Comparison of ENCODE assay signal across 9 cellular contexts in genomic region chr9:79623799-79624721, GRCh38. TPM values are rescaled to one million over a fixed set of nuclear protein-coding genes. Genes with fewer than 3 reads are reported as not detected.
DNase-seq lines count a peak whose midpoint lies in the region; ATAC-seq and TF ChIP-seq lines count a peak whose summit lies in the region.
"Had no signal": no experiment of that assay in that cellular context is flagged by ENCODE, and none has a peak within 500 bp of the region (broad histone marks: within the 10 kb centered on the region; RNA-seq: fewer than 3 reads in every experiment).

No MANE protein-coding gene starts in this region.

- H3K4me3 ChIP-seq in naive thymus-derived CD4-positive, alpha-beta T cell (ENCODE audit: low read length) = peak overlapping the region; percentile 22

- H3K36me3 Mint-ChIP-seq in CD4-positive, alpha-beta T cell (ENCODE audit: low read depth) = peaks cover 21% of the 10 kb centered on the region
- H3K36me3 Mint-ChIP-seq in central memory CD8-positive, alpha-beta T cell (ENCODE audit: insufficient read depth) = peaks cover 14% of the 10 kb centered on the region
- peaks cover 8 to 24% (median 12%) of the 10 kb centered on the region in 5 donors for H3K36me3 Mint-ChIP-seq in naive thymus-derived CD4-positive, alpha-beta T cell

- no peaks in the 10 kb centered on the region for H3K27me3 ChIP-seq in CD4-positive, alpha-beta T cell (ENCODE audit: control insufficient read depth, insufficient read depth, low read length)
- H3K27me3 ChIP-seq in naive thymus-derived CD4-positive, alpha-beta T cell (ENCODE audit: control insufficient read depth in 2 of 2, insufficient read depth in 2 of 2, low read length in 2 of 2) = no peaks in the 10 kb centered on the region

- intact Hi-C loops in CD4-positive, alpha-beta T cell (cut with DNase I, micrococcal nuclease) = no loop called here
- intact Hi-C loops in naive thymus-derived CD4-positive, alpha-beta T cell (cut with micrococcal nuclease) = loop anchor here (2.0 to 10.0 kb wide), 5 partner anchors 13 to 61 kb away; partner anchors contain the start of gene TLE4 (in 1 of the 2)

- H3K4me1 Mint-ChIP-seq in CD4-positive, alpha-beta T cell (ENCODE audit: low read depth) = peaks cover 72% of the 10 kb centered on the region
- peaks cover 68% of the 10 kb centered on the region for H3K4me1 Mint-ChIP-seq in central memory CD8-positive, alpha-beta T cell
- peaks cover 16 to 68% (median 67%) of the 10 kb centered on the region in 7 donors for H3K4me1 Mint-ChIP-seq in naive thymus-derived CD4-positive, alpha-beta T cell

- DNase-seq in CD4-positive, alpha-beta T cell = peak in 4 of 10 experiments; percentile 1 to 7 (median 4)
- DNase-seq in RPMI8226 (peak; percentile 23), NCI-H524 (lab: John Stamatoyannopoulos, UW) (no peak), NCI-H1930 (lab: John Stamatoyannopoulos, UW) (no peak)
- peak; percentile 21 to 38 for DNase-seq in central memory CD8-positive, alpha-beta T cell (ENCODE audit: low spot score in 2 of 2)
- DNase-seq in naive thymus-derived CD4-positive, alpha-beta T cell = peak in 3 of 9 donors; percentile 5 to 26 (median 8)

- H3K4me1 ChIP-seq in naive thymus-derived CD4-positive, alpha-beta T cell (ENCODE audit: control insufficient read depth in 2 of 2, insufficient read depth in 2 of 2, low read length in 2 of 2) = peaks cover 10 to 11% of the 10 kb centered on the region in 2 donors

- peak; percentile 77 for ATAC-seq in CD4-positive, alpha-beta T cell (ENCODE audit: poor library complexity)
- ATAC-seq in GM19035 (IDR thresholded peaks at IDR 0.05; ENCODE audit: unreplicated experiment) = peak; percentile 93
- ATAC-seq in HG03066 (IDR thresholded peaks at IDR 0.05; ENCODE audit: low read depth, unreplicated experiment) = peak; percentile 94
- peak; percentile 96 for ATAC-seq in central memory CD8-positive, alpha-beta T cell (replicated peaks; ENCODE audit: extremely low read depth, poor library complexity, severe bottlenecking)
- peak; percentile 89 for ATAC-seq in naive thymus-derived CD4-positive, alpha-beta T cell
- ATAC-seq: HCT116 had no signal

- H3K27ac ChIP-seq in CD4-positive, alpha-beta T cell (ENCODE audit: low read depth, low read length) = no peak overlapping the region
- H3K27ac ChIP-seq in naive thymus-derived CD4-positive, alpha-beta T cell (ENCODE audit: low read depth, low read length) = no peak overlapping the region

- no peaks in the 10 kb centered on the region for H3K36me3 ChIP-seq in naive thymus-derived CD4-positive, alpha-beta T cell (ENCODE audit: control insufficient read depth in 2 of 3, insufficient read depth in 3 of 3, low read length in 3 of 3)

- peak overlapping the region; percentile 25 for H3K27ac Mint-ChIP-seq in CD4-positive, alpha-beta T cell
- peak overlapping the region; percentile 77 for H3K27ac Mint-ChIP-seq in central memory CD8-positive, alpha-beta T cell (ENCODE audit: low read depth)
- peak overlapping the region; percentile 8 to 89 (median 29) for H3K27ac Mint-ChIP-seq in naive thymus-derived CD4-positive, alpha-beta T cell

- no peaks in the 10 kb centered on the region for H3K9me3 Mint-ChIP-seq in CD4-positive, alpha-beta T cell
- H3K9me3 Mint-ChIP-seq in central memory CD8-positive, alpha-beta T cell = no peaks in the 10 kb centered on the region
- peaks cover 0 to 4% (median 0%) of the 10 kb centered on the region in 11 donors for H3K9me3 Mint-ChIP-seq in naive thymus-derived CD4-positive, alpha-beta T cell

- CTCF ChIA-PET in CD4-positive, alpha-beta T cell (lab: Charles Lee) = interaction anchor here (0.7 to 1.3 kb wide), 3 partner anchors 48 to 64 kb away, joined by 3 to 5 read pairs (median 4); no protein-coding TSS in a partner anchor
- CTCF ChIA-PET in naive thymus-derived CD4-positive, alpha-beta T cell (lab: Charles Lee) = no interaction called here

- POLR2A ChIA-PET in CD4-positive, alpha-beta T cell (lab: Charles Lee) = interaction anchor here (0.6 to 3.0 kb wide), 5 partner anchors 9 to 52 kb away, joined by 3 to 29 read pairs (median 5); partner anchors contain the start of gene TLE4
- POLR2A ChIA-PET in naive thymus-derived CD4-positive, alpha-beta T cell (lab: Charles Lee) = interaction anchor here (0.8 to 1.0 kb wide), 2 partner anchors 41 to 52 kb away, joined by 3 to 5 read pairs; partner anchors contain the start of gene TLE4

- no peaks in the 10 kb centered on the region for H3K27me3 Mint-ChIP-seq in CD4-positive, alpha-beta T cell
- H3K27me3 Mint-ChIP-seq in central memory CD8-positive, alpha-beta T cell = no peaks in the 10 kb centered on the region
- H3K27me3 Mint-ChIP-seq in naive thymus-derived CD4-positive, alpha-beta T cell = no peaks in the 10 kb centered on the region

- H3K4me3 Mint-ChIP-seq in CD4-positive, alpha-beta T cell = peak overlapping the region; percentile 66
- peak overlapping the region; percentile 62 for H3K4me3 Mint-ChIP-seq in central memory CD8-positive, alpha-beta T cell
- peak overlapping the region; percentile 62 to 76 (median 72) for H3K4me3 Mint-ChIP-seq in naive thymus-derived CD4-positive, alpha-beta T cell

- H3K9me3 ChIP-seq in CD4-positive, alpha-beta T cell (ENCODE audit: control insufficient read depth, low read length) = no peaks in the 10 kb centered on the region
- H3K9me3 ChIP-seq in naive thymus-derived CD4-positive, alpha-beta T cell (ENCODE audit: control insufficient read depth in 2 of 3, low read length in 3 of 3) = no peaks in the 10 kb centered on the region

- TF ChIP-seq CTCF in CD4-positive, alpha-beta T cell (IDR thresholded peaks at IDR 0.05) = no peak

RNA-seq across cellular contexts. Expression of gene TLE4, which starts 52.3 kb away (rescaled TPM):
- total RNA-seq in CD4-positive, alpha-beta T cell = 100 to 1,000 TPM; 125 to 136 TPM
- total RNA-seq in naive thymus-derived CD4-positive, alpha-beta T cell = 100 to 1,000 TPM in 4 of 5 experiments, 10 to 100 TPM in 1; 21.0 to 196 (median 106) TPM
- polyA plus RNA-seq in naive thymus-derived CD4-positive, alpha-beta T cell = 10 to 100 TPM; 28.1 to 29.7 TPM

Comparison
In these comparisons a context has a peak if more than half of its experiments do, and no peak if none do; other contexts are left out.
1. DNase-seq: peak in RPMI8226 (single experiment) and central memory CD8-positive, alpha-beta T cell (2 of 2); none in NCI-H524 (0 of 2) and NCI-H1930 (0 of 2).
2. H3K27ac Mint-ChIP-seq: peak in every context shown above with its lines; median percentile 77 in central memory CD8-positive, alpha-beta T cell; 29 in naive thymus-derived CD4-positive, alpha-beta T cell; 25 in CD4-positive, alpha-beta T cell.
3. intact Hi-C loops: an anchor here in naive thymus-derived CD4-positive, alpha-beta T cell (2.0 to 10.0 kb wide); none called in CD4-positive, alpha-beta T cell.
4. Peak in every context shown above with its lines, with median percentiles within 50 percentile points of each other: ATAC-seq and H3K4me3 Mint-ChIP-seq.